8 cellular contexts compared by ENCODE assay signal in genomic region chr22:41091139-41092022, GRCh38. TPM values are rescaled to one million over a fixed set of nuclear protein-coding genes. Genes with fewer than 3 reads are reported as not detected.
DNase-seq lines count a peak whose midpoint lies in the region; ATAC-seq, FAIRE-seq and TF ChIP-seq lines count a peak whose summit lies in the region.

No MANE protein-coding gene starts in this region.

- CTCF ChIA-PET in AG04449 (lab: Yijun Ruan, JAX), result no interaction called here

- H3K4me1 ChIP-seq in iPS-20b (ENCODE audit: insufficient read depth, low read length), result peaks cover 8% of the 10 kb centered on the region; the same call in 1 of the 2 replicates

- DNase-seq in AG04449 (ENCODE audit: low read depth, low spot score), result peak; percentile 88
- DNase-seq in NCI-H2227 (lab: John Stamatoyannopoulos, UW; ENCODE audit: unreplicated experiment), result peak; percentile 95
- DNase-seq in bronchial epithelial cell (ENCODE audit: low read depth), result peak; percentile 93

- POLR2A ChIA-PET in AG04449 (lab: Yijun Ruan, JAX), result interaction anchor here (0.7 to 3.1 kb wide), 4 partner anchors 69 to 238 kb away, joined by 3 to 18 read pairs (median 9); partner anchors contain the start of gene RBX1

- H3K27ac ChIP-seq in iPS-20b (ENCODE audit: low read length) (peak overlapping the region; percentile 98), skin epidermis (peak overlapping the region; percentile 100)

- H3K9me3 ChIP-seq in iPS-20b (ENCODE audit: insufficient read depth, low read depth, low read length), result no peaks in the 10 kb centered on the region

- H3K4me3 ChIP-seq in AG04449 (ENCODE audit: low read depth, low read length), result peak overlapping the region; percentile 83
- H3K4me3 ChIP-seq in WI38 (ENCODE audit: low read depth, low read length), result peak overlapping the region; percentile 73
- H3K4me3 ChIP-seq in bronchial epithelial cell (ENCODE audit: low read depth, low read length), result peak overlapping the region; percentile 99
- H3K4me3 ChIP-seq in iPS-20b (ENCODE audit: low read length), result peak overlapping the region; percentile 96
- H3K4me3 ChIP-seq in skin epidermis, result peak overlapping the region; percentile 68 to 100 (median 87)

- no peaks in the 10 kb centered on the region for H3K27me3 ChIP-seq in bronchial epithelial cell (ENCODE audit: control insufficient read depth, insufficient read depth, low read length)
- H3K27me3 ChIP-seq in iPS-20b (ENCODE audit: insufficient read depth, low read length), result no peaks in the 10 kb centered on the region

- H3K9ac ChIP-seq in iPS-20b (ENCODE audit: low read depth, low read length), result peak overlapping the region; percentile 96

- no peak for FAIRE-seq in bronchial epithelial cell (lab: Jason Lieb, UNC)

- no peaks in the 10 kb centered on the region for H3K36me3 ChIP-seq in bronchial epithelial cell (ENCODE audit: control insufficient read depth, insufficient read depth, low read length)
- peaks cover 7% of the 10 kb centered on the region; the same call in 1 of the 2 replicates for H3K36me3 ChIP-seq in iPS-20b (ENCODE audit: insufficient read depth, low read depth, low read length)

- no peak for TF ChIP-seq CTCF in AG04449 (IDR thresholded peaks at IDR 0.05; ENCODE audit: insufficient read depth, low read length, missing control alignments)
- no peak for TF ChIP-seq CTCF in WI38 (IDR thresholded peaks at IDR 0.05; ENCODE audit: low read depth, low read length)
- TF ChIP-seq CTCF in bronchial epithelial cell (IDR thresholded peaks at IDR 0.05; ENCODE audit: insufficient read depth, low read length, severe bottlenecking), result no peak

- peak; percentile 73 for ATAC-seq in GM18907 (IDR thresholded peaks at IDR 0.05; ENCODE audit: unreplicated experiment)
- peak; percentile 71 for ATAC-seq in HG03139 (IDR thresholded peaks at IDR 0.05; ENCODE audit: unreplicated experiment)

RNA-seq across cellular contexts. Expression of gene EP300, which starts 1.0 kb away (rescaled TPM):
- 24.0 and 30.5 TPM in 2 replicates for total RNA-seq in bronchial epithelial cell

Comparison
In these comparisons a context has a peak if more than half of its experiments do, and no peak if none do; other contexts are left out.
1. Peak in every context shown above with its lines: DNase-seq, ATAC-seq, H3K4me3 ChIP-seq and H3K27ac ChIP-seq.